24 cellular contexts compared by ENCODE assay signal in genomic region chr6:153831350-153832078, GRCh38.
"Had no signal": no experiment of that assay in that cellular context is flagged by ENCODE, and none has a peak within 500 bp of the region (broad histone marks: within the 10 kb centered on the region; RNA-seq: fewer than 3 reads in every experiment).

No MANE protein-coding gene starts in this region.

- H3K4me1 Mint-ChIP-seq: activated naive CD8-positive, alpha-beta T cell treated with anti-CD3 and anti-CD28 coated beads for 36 hours; naive thymus-derived CD4-positive, alpha-beta T cell had no signal

- H3K27ac Mint-ChIP-seq: activated naive CD8-positive, alpha-beta T cell treated with anti-CD3 and anti-CD28 coated beads for 36 hours; naive thymus-derived CD4-positive, alpha-beta T cell; type B pancreatic cell had no signal

- H3K36me3 ChIP-seq: esophagus muscularis mucosa, gastrocnemius medialis, neutrophil, ovary, prostate gland, spleen, thoracic aorta had no signal

- H3K27ac ChIP-seq: esophagus muscularis mucosa, gastrocnemius medialis, neutrophil, ovary, prostate gland, spleen, thoracic aorta had no signal

- H3K4me1 ChIP-seq: esophagus muscularis mucosa, gastrocnemius medialis, prostate gland, spleen had no signal

- H3K27me3 Mint-ChIP-seq: activated naive CD8-positive, alpha-beta T cell treated with anti-CD3 and anti-CD28 coated beads for 36 hours had no signal

- H3K4me3 Mint-ChIP-seq: activated naive CD8-positive, alpha-beta T cell treated with anti-CD3 and anti-CD28 coated beads for 36 hours; naive thymus-derived CD4-positive, alpha-beta T cell; type B pancreatic cell had no signal

- H3K9me3 ChIP-seq: esophagus muscularis mucosa, gastrocnemius medialis, neutrophil, ovary, prostate gland, spleen, thoracic aorta had no signal

- H3K27me3 ChIP-seq: esophagus muscularis mucosa, gastrocnemius medialis, neutrophil, ovary, spleen had no signal

- H3K36me3 Mint-ChIP-seq: activated naive CD8-positive, alpha-beta T cell treated with anti-CD3 and anti-CD28 coated beads for 36 hours; naive thymus-derived CD4-positive, alpha-beta T cell; type B pancreatic cell had no signal

- H3K4me3 ChIP-seq: esophagus muscularis mucosa, gastrocnemius medialis, lung, ovary, prostate gland, spleen, thoracic aorta had no signal

- H3K9me3 Mint-ChIP-seq: activated naive CD8-positive, alpha-beta T cell treated with anti-CD3 and anti-CD28 coated beads for 36 hours; type B pancreatic cell had no signal

- ATAC-seq: gastrocnemius medialis; left lobe of liver; naive thymus-derived CD4-positive, alpha-beta T cell had no signal

- DNase-seq: activated CD4-positive, alpha-beta T cell treated with anti-CD3 and anti-CD28 coated beads for 4 hours; activated CD4-positive, alpha-beta T cell treated with anti-CD3 and anti-CD28 coated beads, Interleukin-2, amount 50 U/mL, for 48 hours; activated CD4-positive, CD25-positive, alpha-beta regulatory T cell; activated naive CD4-positive, alpha-beta T cell treated with Interleukin-2 at 50 U/mL for 16 hours; activated naive CD8-positive, alpha-beta T cell treated with anti-CD3 and anti-CD28 coated beads for 36 hours; activated T-cell treated with anti-CD3 and anti-CD28 coated beads, Interleukin-2, amount 50 U/mL, for 48 hours; central memory CD4-positive, alpha-beta T cell; effector memory CD4-positive, alpha-beta T cell; gastrocnemius medialis; hippocampal formation; kidney; naive thymus-derived CD4-positive, alpha-beta T cell; ovary; spleen; stimulated activated CD4-positive, alpha-beta T cell treated with anti-CD3 and anti-CD28 coated beads, Interleukin-4, amount 100 ng/mL, for 24 hours; stimulated activated naive CD4-positive, alpha-beta T cell treated with Interleukin-2 at 50 U/mL for 16 hours; T1000 had no signal
